Comparison of ENCODE assay signal across 1 cellular context in genomic region chr11:107916671-107917241, GRCh38.
TF ChIP-seq lines count a peak whose summit lies in the region.

No MANE protein-coding gene starts in this region.

TF ChIP-seq in SK-N-SH, 30 proteins besides CTCF, POLR2A, EP300 and RAD21 (continued from another document):
- TF ChIP-seq POLR2AphosphoS5 (IDR thresholded peaks at IDR 0.05; ENCODE audit: low read depth, low read length) (no peak), PBX3 (IDR thresholded peaks at IDR 0.05) (no peak)
